Comparison of ENCODE assay signal across 1 cellular context in genomic region chr3:127630811-127631714, GRCh38.
TF ChIP-seq lines count a peak whose summit lies in the region.

No MANE protein-coding gene starts in this region.

TF ChIP-seq in SK-N-SH treated with all-trans-retinoic acid at 6 μM for 48 hours, 23 proteins besides CTCF, POLR2A, EP300 and RAD21 (continued from another document):
- TF ChIP-seq, protein P1, sequence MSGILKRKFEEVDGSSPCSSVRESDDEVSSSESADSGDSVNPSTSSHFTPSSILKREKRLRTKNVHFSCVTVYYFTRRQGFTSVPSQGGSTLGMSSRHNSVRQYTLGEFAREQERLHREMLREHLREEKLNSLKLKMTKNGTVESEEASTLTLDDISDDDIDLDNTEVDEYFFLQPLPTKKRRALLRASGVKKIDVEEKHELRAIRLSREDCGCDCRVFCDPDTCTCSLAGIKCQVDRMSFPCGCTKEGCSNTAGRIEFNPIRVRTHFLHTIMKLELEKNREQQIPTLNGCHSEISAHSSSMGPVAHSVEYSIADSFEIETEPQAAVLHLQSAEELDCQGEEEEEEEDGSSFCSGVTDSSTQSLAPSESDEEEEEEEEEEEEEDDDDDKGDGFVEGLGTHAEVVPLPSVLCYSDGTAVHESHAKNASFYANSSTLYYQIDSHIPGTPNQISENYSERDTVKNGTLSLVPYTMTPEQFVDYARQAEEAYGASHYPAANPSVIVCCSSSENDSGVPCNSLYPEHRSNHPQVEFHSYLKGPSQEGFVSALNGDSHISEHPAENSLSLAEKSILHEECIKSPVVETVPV (CRISPR knock-in tag; IDR thresholded peaks at IDR 0.05): no peak
- TF ChIP-seq ESRRG (CRISPR knock-in tag; IDR thresholded peaks at IDR 0.05) (no peak), ZNF565 (CRISPR knock-in tag; conservative IDR thresholded peaks at IDR 0.05; ENCODE audit: low read depth) (no peak), BACH2 (CRISPR knock-in tag; IDR thresholded peaks at IDR 0.05; ENCODE audit: borderline replicate concordance) (no peak), CREB5 (CRISPR knock-in tag; IDR thresholded peaks at IDR 0.05; ENCODE audit: low read depth) (no peak), GLIS3 (CRISPR knock-in tag; IDR thresholded peaks at IDR 0.05) (no peak), TOX (CRISPR knock-in tag; IDR thresholded peaks at IDR 0.05; ENCODE audit: borderline replicate concordance) (no peak), ISL1 (CRISPR knock-in tag; IDR thresholded peaks at IDR 0.05) (no peak), ZFP3 (CRISPR knock-in tag; IDR thresholded peaks at IDR 0.05) (no peak), TCF4 (CRISPR knock-in tag; IDR thresholded peaks at IDR 0.05; ENCODE audit: borderline replicate concordance) (no peak)
